9 cellular contexts compared by ENCODE assay signal in the genomic region with DNA sequence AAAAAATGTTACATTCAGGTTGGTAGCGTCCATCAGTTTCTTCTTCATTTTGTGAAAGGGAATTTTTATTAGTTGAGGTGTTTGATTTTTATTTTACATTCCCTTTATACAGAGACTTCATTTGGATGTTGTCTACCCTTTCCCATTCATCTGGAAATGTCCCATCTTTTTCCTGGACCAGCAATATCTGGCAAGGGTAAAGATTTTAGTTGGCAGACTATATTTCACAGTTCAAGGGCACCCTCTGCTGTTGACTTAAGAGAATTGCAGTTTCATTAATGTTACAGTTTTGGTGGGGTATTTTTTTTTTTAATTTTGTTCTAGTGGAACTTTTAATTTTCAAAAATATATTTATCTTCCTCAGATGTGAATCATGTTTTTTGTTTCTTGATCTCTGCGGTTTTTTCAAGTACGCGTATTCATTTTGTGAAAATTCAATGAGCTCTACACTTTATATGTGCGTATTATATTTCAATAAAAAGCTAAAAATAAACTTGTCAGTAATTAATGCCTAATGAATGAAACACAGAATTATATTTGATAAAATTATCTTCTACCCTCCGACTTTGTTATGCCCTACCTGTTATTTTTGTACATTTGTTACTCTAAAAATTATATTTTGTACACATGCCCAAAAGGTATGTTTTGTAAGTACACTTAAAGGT.
DNase-seq lines count a peak whose midpoint lies in the region; TF ChIP-seq lines count a peak whose summit lies in the region.
"Had no signal": no experiment of that assay in that cellular context is flagged by ENCODE, and none has a peak within 500 bp of the region (broad histone marks: within the 10 kb centered on the region; RNA-seq: fewer than 3 reads in every experiment).

No MANE protein-coding gene starts in this region.

- no peak overlapping the region for H4K5ac ChIP-seq in H9 (ENCODE audit: insufficient read length, low read depth, low read length)

- no peak for TF ChIP-seq POLR2A in Peyer's patch (IDR thresholded peaks at IDR 0.05)
- TF ChIP-seq POLR2A in esophagus muscularis mucosa (IDR thresholded peaks at IDR 0.05; ENCODE audit: low read depth): no peak
- no peak for TF ChIP-seq POLR2A in lower leg skin (IDR thresholded peaks at IDR 0.05)

- H3K27ac Mint-ChIP-seq in H9: no peak overlapping the region
- H3K27ac Mint-ChIP-seq: memory B cell had no signal

- H3K14ac ChIP-seq in H9 (ENCODE audit: insufficient read depth, low read length): no peak overlapping the region

- no peak overlapping the region for H3K4me2 ChIP-seq in H9 (ENCODE audit: insufficient read depth, insufficient read length, low read length)

- no peak overlapping the region for H2AFZ ChIP-seq in H9 (ENCODE audit: low read length)

- H3K23ac ChIP-seq in H9 (ENCODE audit: insufficient read length, low read depth, low read length): no peak overlapping the region

- intact Hi-C loops in esophagus muscularis mucosa (cut with DNase I): no loop called here
- intact Hi-C loops in lower leg skin (cut with DNase I; ENCODE audit: low total_unique reads): no loop called here

- H3K18ac ChIP-seq in H9 (ENCODE audit: insufficient read length, low read depth, low read length): no peak overlapping the region

- H2BK12ac ChIP-seq in H9 (ENCODE audit: insufficient read length, low read depth, low read length): no peak overlapping the region

- no peaks in the 10 kb centered on the region for H4K20me1 ChIP-seq in H9 (ENCODE audit: control insufficient read depth, insufficient read depth, insufficient read length)

- TF ChIP-seq CTCF in C4-2B (conservative IDR thresholded peaks at IDR 0.05): peak; percentile 94
- TF ChIP-seq CTCF in H9 (conservative IDR thresholded peaks at IDR 0.05): peak; percentile 86
- peak; percentile 46 to 77 (median 70) for TF ChIP-seq CTCF in Peyer's patch (IDR thresholded peaks at IDR 0.05)
- peak; percentile 59 to 83 (median 73) for TF ChIP-seq CTCF in esophagus muscularis mucosa (IDR thresholded peaks at IDR 0.05)
- TF ChIP-seq CTCF in lower leg skin (IDR thresholded peaks at IDR 0.05): no peak

- no peaks in the 10 kb centered on the region for H3K79me1 ChIP-seq in H9 (ENCODE audit: insufficient read depth, low read depth, low read length, poor library complexity, severe bottlenecking)

- H3K36me3 ChIP-seq in Peyer's patch (no peaks in the 10 kb centered on the region), esophagus muscularis mucosa (no peaks in the 10 kb centered on the region)

- peaks cover 2 to 6% of the 10 kb centered on the region in 2 experiments for H3K9me3 Mint-ChIP-seq in H9

- no peaks in the 10 kb centered on the region for H3K4me1 Mint-ChIP-seq in H9
- H3K4me1 Mint-ChIP-seq: memory B cell had no signal

- TF ChIP-seq EP300 in esophagus muscularis mucosa (IDR thresholded peaks at IDR 0.05): no peak

- no peak overlapping the region for H2BK20ac ChIP-seq in H9 (ENCODE audit: low read depth, low read length, poor library complexity, severe bottlenecking)

- H2BK5ac ChIP-seq in H9 (ENCODE audit: insufficient read length, low read length): no peak overlapping the region

- no peak overlapping the region for H4K8ac ChIP-seq in H9 (replicated peaks; ENCODE audit: insufficient read length, low read depth, low read length)

- no peak overlapping the region for H2AK5ac ChIP-seq in H9 (ENCODE audit: insufficient read length, low read length)

- no peak for DNase-seq in H9
- no peak for DNase-seq in Peyer's patch
- DNase-seq in esophagus muscularis mucosa (ENCODE audit: extremely low spot score): no peak
- peak; percentile 44 for DNase-seq in pons (ENCODE audit: low spot score)
- DNase-seq in lower leg skin (ENCODE audit: low spot score in 2 of 2): no peak
- DNase-seq in COR-L47 (lab: John Stamatoyannopoulos, UW): no peak
- no peak for DNase-seq in stimulated activated CD4-positive, alpha-beta T cell treated with anti-CD3 and anti-CD28 coated beads, Interleukin-4, amount 100 ng/mL, for 1 hour

- no peak overlapping the region for H4K91ac ChIP-seq in H9 (ENCODE audit: insufficient read length, low read depth, low read length)

- H3K9ac ChIP-seq in H9 (ENCODE audit: extremely low read depth, insufficient read length, low read length): no peak overlapping the region

- no peak overlapping the region for H3K4ac ChIP-seq in H9 (ENCODE audit: low read depth, low read length)

- H3K4me3 Mint-ChIP-seq in H9: no peak overlapping the region
- H3K4me3 Mint-ChIP-seq: memory B cell had no signal

- no peaks in the 10 kb centered on the region for H3K79me2 ChIP-seq in H9 (ENCODE audit: insufficient read depth, low read length)

- no peaks in the 10 kb centered on the region for H3K9me3 ChIP-seq in H9 (ENCODE audit: control insufficient read depth, low read depth, low read length)
- no peaks in the 10 kb centered on the region for H3K9me3 ChIP-seq in Peyer's patch
- peaks cover 0 to 12% (median 6%) of the 10 kb centered on the region in 4 donors for H3K9me3 ChIP-seq in esophagus muscularis mucosa

- peaks cover 0 to 2% (median 0%) of the 10 kb centered on the region in 3 experiments; a peak in 2 of 7 replicates for H3K36me3 Mint-ChIP-seq in H9 (ENCODE audit: insufficient read depth in 1 of 3, low read depth in 3 of 3)

- H3K27ac ChIP-seq in C4-2B: no peak overlapping the region
- H3K27ac ChIP-seq in H9 (ENCODE audit: insufficient read length, low read depth, low read length): no peak overlapping the region
- H3K27ac ChIP-seq in Peyer's patch: no peak overlapping the region
- no peak overlapping the region for H3K27ac ChIP-seq in esophagus muscularis mucosa (replicated peaks in 1 of 4)

- H3K4me1 ChIP-seq in H9 (ENCODE audit: insufficient read depth, low read length) (no peaks in the 10 kb centered on the region), Peyer's patch (no peaks in the 10 kb centered on the region), esophagus muscularis mucosa (peaks cover 0 to 8% (median 0%) of the 10 kb centered on the region in 4 donors)

- no peak overlapping the region for H2BK15ac ChIP-seq in H9 (ENCODE audit: low read depth, low read length)

- no CpG with 5 or more reads among the region's 6 CpGs for WGBS in H9 (ENCODE audit: extremely low coverage, insufficient read length, low lambda C conversion rate)
- WGBS in esophagus muscularis mucosa: 32% methylated on average over 6 of the region's 6 CpGs
- 40 to 43% methylated on average over 6 of the region's 6 CpGs for WGBS in lower leg skin, 2 donors

- H3T11ph ChIP-seq in H9 (ENCODE audit: low read length): no peak overlapping the region

- H2BK120ac ChIP-seq in H9 (ENCODE audit: low read depth, low read length, poor library complexity, severe bottlenecking): no peak overlapping the region

- no peaks in the 10 kb centered on the region; the same call in 1 of the 2 replicates for H3K27me3 Mint-ChIP-seq in H9 (ENCODE audit: low read depth)

- H3K27me3 ChIP-seq in H9 (ENCODE audit: insufficient read depth, low read length) (no peaks in the 10 kb centered on the region), Peyer's patch (no peaks in the 10 kb centered on the region), esophagus muscularis mucosa (no peaks in the 10 kb centered on the region)

- no peaks in the 10 kb centered on the region for H3K23me2 ChIP-seq in H9 (ENCODE audit: insufficient read length, low read depth, low read length, poor library complexity, severe bottlenecking)

- H3K4me3 ChIP-seq in Peyer's patch: no peak overlapping the region
- H3K4me3 ChIP-seq in esophagus muscularis mucosa: no peak overlapping the region
- H3K4me3 ChIP-seq in lower leg skin (ENCODE audit: low read depth, poor library complexity, severe bottlenecking): no peak overlapping the region

- H3K56ac ChIP-seq in H9 (ENCODE audit: insufficient read length, low read depth, low read length): no peak overlapping the region

Comparison
In these comparisons a context has a peak if more than half of its experiments do, and no peak if none do; other contexts are left out.
1. CTCF ChIP-seq: peak in C4-2B (single experiment), H9 (single experiment), Peyer's patch (6 of 6) and esophagus muscularis mucosa (3 of 3); none in lower leg skin (0 of 3).